ENCODE assay signal across 5 cellular contexts in genomic region chr11:9603214-9603613, GRCh38. TPM values are rescaled to one million over a fixed set of nuclear protein-coding genes. Genes with fewer than 3 reads are reported as not detected.
DNase-seq lines count a peak whose midpoint lies in the region; ATAC-seq, FAIRE-seq and TF ChIP-seq lines count a peak whose summit lies in the region.
"Not testable (repeated sequence)": the region's sequence is repeated elsewhere in the genome, so short reads cannot be mapped to it uniquely, and the experiment has no call there.

No MANE protein-coding gene starts in this region.

- H3K27ac ChIP-seq in IMR-90 (ENCODE audit: insufficient read depth, low read length); H1 (ENCODE audit: low read depth, low read length): not testable (repeated sequence)
- peak overlapping the region; percentile 23; the same call in 1 of the 2 replicates for H3K27ac ChIP-seq in OCI-LY3 (ENCODE audit: low read length)

- dilution Hi-C loops in IMR-90 (cut with HindIII; ENCODE audit: low sequenced_read_pairs, unreplicated experiment), result not testable (repeated sequence)

- not testable (repeated sequence) for H3K18ac ChIP-seq in IMR-90 (ENCODE audit: low read depth, low read length); H1 (ENCODE audit: extremely low read depth, low read length)

- H2AFZ ChIP-seq in IMR-90 (replicated peaks; ENCODE audit: low read length, poor library complexity); OCI-LY3 (ENCODE audit: low read depth, low read length): not testable (repeated sequence)
- H2AFZ ChIP-seq in H1 (ENCODE audit: low read length), result 0 out of 2 replicates have a peak overlapping the region, but pooled peaks have one; percentile 35

- H3K23me2 ChIP-seq in H1 (ENCODE audit: low read depth, low read length), result not testable (repeated sequence)

- not testable (repeated sequence) for H3K14ac ChIP-seq in IMR-90 (replicated peaks; ENCODE audit: low read depth, low read length); H1 (ENCODE audit: insufficient read length)

- peaks cover 15% of the 10 kb centered on the region for H3K9me1 ChIP-seq in IMR-90 (ENCODE audit: insufficient read depth, low read length)

- FAIRE-seq in H1 (lab: Jason Lieb, UNC), result not testable (repeated sequence)

- H2BK20ac ChIP-seq in IMR-90 (ENCODE audit: low read depth, low read length); H1 (ENCODE audit: low read length): not testable (repeated sequence)

- POLR2A ChIA-PET in IMR-90 (lab: Charles Lee; ENCODE audit: unreplicated experiment), result not testable (repeated sequence)
- POLR2A ChIA-PET in activated B cell treated with CpG ODN at 0.5 μM for 24 hours (lab: Charles Lee) (interaction anchor here (0.8 to 2.3 kb wide), 5 partner anchors 10 to 146 kb away, joined by 3 to 18 read pairs (median 5); partner anchors contain the start of gene WEE1), H1 (lab: Charles Lee; ENCODE audit: partially characterized antibody) (interaction anchor here (0.6 to 1.5 kb wide), 5 partner anchors 10 to 143 kb away, joined by 3 to 4 read pairs (median 3); partner anchors contain the start of genes SWAP70 and ZNF143)

- not testable (repeated sequence) for H2BK120ac ChIP-seq in IMR-90 (ENCODE audit: low read depth, low read length); H1 (replicated peaks; ENCODE audit: low read depth, low read length)

- H3K36me3 ChIP-seq in IMR-90 (ENCODE audit: control insufficient read depth, insufficient read depth, low read length); OCI-LY3 (replicated peaks; ENCODE audit: low read depth, low read length); H1 (ENCODE audit: control insufficient read depth in 2 of 4, insufficient read depth in 4 of 4, low read length in 3 of 4): not testable (repeated sequence)

- CTCF ChIA-PET in IMR-90 (lab: Yijun Ruan, JAX), result not testable (repeated sequence)
- CTCF ChIA-PET in activated B cell treated with CpG ODN at 0.5 μM for 24 hours (lab: Charles Lee) (interaction anchor here (1.2 to 2.0 kb wide), 4 partner anchors 10 to 146 kb away, joined by 5 to 14 read pairs (median 7); no protein-coding TSS in a partner anchor), H1 (lab: Charles Lee; ENCODE audit: partially characterized antibody) (interaction anchor here (0.8 to 2.7 kb wide), 3 partner anchors 10 to 145 kb away, joined by 3 to 11 read pairs (median 9); no protein-coding TSS in a partner anchor)

- not testable (repeated sequence) for H3K56ac ChIP-seq in IMR-90 (ENCODE audit: extremely low read depth, insufficient read depth, low read length); H1 (replicated peaks; ENCODE audit: insufficient read length, low read depth, low read length)

- not testable (repeated sequence) for DNase-seq in IMR-90, activated B cell treated with CpG ODN at 0.5 μM for 24 hours, naive B cell
- DNase-seq in H1 (ENCODE audit: low read depth in 1 of 2, low spot score in 2 of 2), result peak in 1 of 2 experiments; percentile 31

- not testable (repeated sequence) for H4K20me1 ChIP-seq in IMR-90 (ENCODE audit: insufficient read depth, low read length); OCI-LY3 (ENCODE audit: insufficient read depth, low read length); H1 (replicated peaks in 1 of 2; ENCODE audit: control insufficient read depth in 1 of 2, insufficient read depth in 2 of 2, low read length in 2 of 2)

- H2AK5ac ChIP-seq in IMR-90 (ENCODE audit: low read depth, low read length); H1 (ENCODE audit: low read depth, low read length): not testable (repeated sequence)

- not testable (repeated sequence) for TF ChIP-seq POLR2A in IMR-90 (IDR thresholded peaks at IDR 0.05; ENCODE audit: low read depth, low read length); H1 (IDR thresholded peaks at IDR 0.05; ENCODE audit: control extremely low read depth in 1 of 2, low read depth in 2 of 2, low read length in 2 of 2)

- 0 out of 2 replicates have a peak overlapping the region, but pooled peaks have one; percentile 88 for H2BK12ac ChIP-seq in H1 (ENCODE audit: low read depth, low read length)

- ATAC-seq in IMR-90 (ENCODE audit: low read depth); activated B cell treated with CpG ODN at 0.5 μM for 24 hours (ENCODE audit: low read depth); naive B cell (ENCODE audit: low read depth in 2 of 2): not testable (repeated sequence)

- H4K91ac ChIP-seq in IMR-90 (ENCODE audit: insufficient read depth, low read depth, low read length); H1 (replicated peaks; ENCODE audit: insufficient read length, low read length): not testable (repeated sequence)

- not testable (repeated sequence) for H2AK9ac ChIP-seq in IMR-90 (replicated peaks; ENCODE audit: low read depth, low read length, poor library complexity)

- not testable (repeated sequence) for H3K4me2 ChIP-seq in IMR-90 (ENCODE audit: low read depth, low read length); H1 (ENCODE audit: insufficient read depth in 1 of 2, low read depth in 2 of 2, low read length in 2 of 2)
- peak overlapping the region; percentile 57 for H3K4me2 ChIP-seq in OCI-LY3 (ENCODE audit: low read length)

- H3K9me3 ChIP-seq in IMR-90 (ENCODE audit: control insufficient read depth, insufficient read depth, low read length); OCI-LY3 (ENCODE audit: insufficient read depth, low read length); H1 (ENCODE audit: insufficient read depth in 2 of 2, low read depth in 1 of 2, low read length in 1 of 2): not testable (repeated sequence)

- not testable (repeated sequence) for H3K4me3 Mint-ChIP-seq in activated B cell treated with CpG ODN at 0.5 μM for 24 hours
- H3K4me3 Mint-ChIP-seq in naive B cell, result peak overlapping the region in 1 of 8 donors; percentile 37

- H3K27ac Mint-ChIP-seq in activated B cell treated with CpG ODN at 0.5 μM for 24 hours, result peak overlapping the region; percentile 56
- H3K27ac Mint-ChIP-seq in naive B cell, result peak overlapping the region in 4 of 6 donors; percentile 22 to 87 (median 46)

- not testable (repeated sequence) for H3K4me3 ChIP-seq in IMR-90 (ENCODE audit: insufficient read depth, low read depth, low read length); OCI-LY3 (ENCODE audit: low read length); H1 (ENCODE audit: extremely low read depth in 1 of 4, insufficient read depth in 2 of 4, low read depth in 3 of 4, low read length in 4 of 4)

- TF ChIP-seq RAD21 in IMR-90 (IDR thresholded peaks at IDR 0.05; ENCODE audit: low read length); H1 (IDR thresholded peaks at IDR 0.05 in 1 of 2, conservative IDR thresholded peaks at IDR 0.05 in 1 of 2; ENCODE audit: low read depth in 2 of 2, low read length in 2 of 2): not testable (repeated sequence)

- WGBS in IMR-90 (ENCODE audit: extremely low coverage in 2 of 2, insufficient read length in 1 of 2), 2 experiments, result no CpG with 5 or more reads among the region's 14 CpGs
- 96% methylated on average over 12 of the region's 14 CpGs; no CpG with 5 or more reads in 1 of the 2 experiments for WGBS in H1 (ENCODE audit: extremely low coverage in 1 of 2, insufficient coverage in 1 of 2, insufficient read length in 1 of 2, insufficient replicate concordance in 2 of 2, low coverage in 1 of 2, low lambda C conversion rate in 2 of 2, missing lambda C conversion rate in 1 of 2), 2 experiments

- intact Hi-C loops in IMR-90 (cut with micrococcal nuclease); activated B cell treated with CpG ODN at 0.5 μM for 24 hours (cut with micrococcal nuclease): not testable (repeated sequence)

- not testable (repeated sequence) for TF ChIP-seq CTCF in IMR-90 (conservative IDR thresholded peaks at IDR 0.05; ENCODE audit: low read depth, low read length); OCI-LY3 (IDR thresholded peaks at IDR 0.05; ENCODE audit: low read depth, low read length); activated B cell treated with CpG ODN at 0.5 μM for 24 hours (IDR thresholded peaks at IDR 0.05); H1 (IDR thresholded peaks at IDR 0.05; ENCODE audit: control extremely low read depth in 1 of 3, insufficient read depth in 1 of 3, low read depth in 1 of 3, low read length in 3 of 3)

- not testable (repeated sequence) for H3K27me3 ChIP-seq in IMR-90 (ENCODE audit: control insufficient read depth, insufficient read depth, low read length); OCI-LY3 (ENCODE audit: low read depth, low read length); H1 (replicated peaks in 1 of 4; ENCODE audit: control insufficient read depth in 3 of 4, extremely low read depth in 1 of 4, insufficient read depth in 3 of 4, low read length in 3 of 4)

- H3K4ac ChIP-seq in IMR-90 (ENCODE audit: low read depth, low read length), result peak overlapping the region; percentile 24; the same call in 1 of the 2 replicates
- not testable (repeated sequence) for H3K4ac ChIP-seq in H1 (replicated peaks; ENCODE audit: insufficient read length, low read depth, low read length)

- TF ChIP-seq EP300 in H1 (IDR thresholded peaks at IDR 0.05; ENCODE audit: borderline replicate concordance in 1 of 2, low read depth in 2 of 2, low read length in 2 of 2), result not testable (repeated sequence)

- not testable (repeated sequence) for H3K27me3 Mint-ChIP-seq in activated B cell treated with CpG ODN at 0.5 μM for 24 hours, naive B cell

- not testable (repeated sequence) for H3K79me2 ChIP-seq in OCI-LY3 (ENCODE audit: low read length); H1 (ENCODE audit: control insufficient read depth in 1 of 2, insufficient read depth in 2 of 2, low read length in 2 of 2)

- not testable (repeated sequence) for H2BK5ac ChIP-seq in IMR-90 (ENCODE audit: low read depth, low read length, poor library complexity, severe bottlenecking); H1 (ENCODE audit: low read depth, low read length)

- H2BK15ac ChIP-seq in IMR-90 (ENCODE audit: low read depth, low read length); H1 (ENCODE audit: low read length): not testable (repeated sequence)

- H3K9ac ChIP-seq in IMR-90 (ENCODE audit: low read depth, low read length); H1 (replicated peaks in 1 of 4; ENCODE audit: extremely low read depth in 1 of 4, low read depth in 3 of 4, low read length in 3 of 4): not testable (repeated sequence)
- H3K9ac ChIP-seq in OCI-LY3 (ENCODE audit: low read length), result peak overlapping the region; percentile 12; the same call in 1 of the 2 replicates

- in situ Hi-C loops in IMR-90 (cut with MboI; ENCODE audit: low sequenced_read_pairs), result loop anchor here (25.0 kb wide), 1 partner anchor 709 kb away; the partner anchor contains the start of gene ADM

- BruUV-seq in IMR-90 (replicated peaks; lab: Mats Ljungman, UMichigan), result not testable (repeated sequence)

- not testable (repeated sequence) for H3K9me3 Mint-ChIP-seq in activated B cell treated with CpG ODN at 0.5 μM for 24 hours, naive B cell

- not testable (repeated sequence) for H3K36me3 Mint-ChIP-seq in activated B cell treated with CpG ODN at 0.5 μM for 24 hours (ENCODE audit: low read depth); naive B cell

- not testable (repeated sequence) for H4K5ac ChIP-seq in IMR-90 (ENCODE audit: low read depth, low read length); H1 (ENCODE audit: insufficient read length, low read depth, low read length)

- not testable (repeated sequence) for H4K8ac ChIP-seq in IMR-90 (ENCODE audit: low read depth in 2 of 2, low read length in 2 of 2); H1 (ENCODE audit: extremely low read depth, insufficient read depth, low read length)

- H3K23ac ChIP-seq in IMR-90 (ENCODE audit: low read depth, low read length); H1 (ENCODE audit: insufficient read length): not testable (repeated sequence)

- peaks cover 45% of the 10 kb centered on the region for H3K4me1 Mint-ChIP-seq in activated B cell treated with CpG ODN at 0.5 μM for 24 hours
- peaks cover 37 to 57% (median 38%) of the 10 kb centered on the region in 3 donors for H3K4me1 Mint-ChIP-seq in naive B cell

- peaks cover 11% of the 10 kb centered on the region for H3K4me1 ChIP-seq in IMR-90 (ENCODE audit: control insufficient read depth, insufficient read depth, low read length)
- peaks cover 72% of the 10 kb centered on the region for H3K4me1 ChIP-seq in OCI-LY3 (ENCODE audit: low read length)
- H3K4me1 ChIP-seq in H1 (replicated peaks in 1 of 4; ENCODE audit: control insufficient read depth in 3 of 4, insufficient read depth in 4 of 4, low read length in 3 of 4), result peaks cover 5 to 13% (median 8%) of the 10 kb centered on the region in 4 experiments

- not testable (repeated sequence) for H3K79me1 ChIP-seq in IMR-90 (ENCODE audit: low read depth in 1 of 2, low read length in 2 of 2); H1 (ENCODE audit: low read depth, low read length)

RNA-seq across cellular contexts. Expression of gene WEE1, which starts 29.7 kb away (rescaled TPM):
- total RNA-seq in IMR-90 (2012; rRNA removed), result 29.2 and 45.5 TPM in 2 replicates
- polyA plus RNA-seq in IMR-90 (2012; rRNA removed), result 20.2 and 26.5 TPM in 2 replicates
- polyA plus RNA-seq in IMR-90 (2012; cell fraction: cytosol; rRNA removed), result 3.7 and 5.6 TPM in 2 replicates
- 10.9 and 83.2 TPM in 2 replicates for polyA plus RNA-seq in IMR-90 (2012; cell fraction: nucleus; rRNA removed; ENCODE audit: low replicate concordance)
- total RNA-seq in activated B cell treated with CpG ODN at 0.5 μM for 24 hours, result 29.4 and 33.7 TPM in 2 replicates
- total RNA-seq in H1 (2021; fragmentation: NEBNext Ultra II Directional; extraction: Animal tissue kit (Norgen Biotek cat#: 25700)), result 115 and 120 TPM in 2 replicates
- 22.6 and 40.8 TPM in 2 replicates for polyA plus RNA-seq in H1 (2011; rRNA removed)
- 49.2 TPM for polyA plus RNA-seq in H1 (2011; cell fraction: cytosol; rRNA removed)
- polyA plus RNA-seq in H1 (2011; cell fraction: nucleus; rRNA removed), result 21.5 TPM
- polyA plus RNA-seq in H1 (2012, experiment 1 of 2), result 55.4 to 89.1 TPM (median 63.7 TPM) in 4 replicates
- polyA plus RNA-seq in H1 (2012, experiment 2 of 2), result 19.5 TPM
- 55.2 TPM for polyA plus RNA-seq in H1 (2013, experiment 1 of 2)
- polyA plus RNA-seq in H1 (2013, experiment 2 of 2), result 53.3 TPM
- 48.9 and 53.0 TPM in 2 replicates for polyA minus RNA-seq in H1 (2011; rRNA and poly(A)+ RNA removed)
- 37.4 TPM for polyA minus RNA-seq in H1 (2011; cell fraction: cytosol; rRNA and poly(A)+ RNA removed)
- polyA minus RNA-seq in H1 (2011; cell fraction: nucleus; rRNA and poly(A)+ RNA removed), result 91.8 TPM
- 10 to 100 TPM in 5 of 6 donors, 1 to 10 TPM in 1; 9.6 to 20.6 (median 16.2) TPM for polyA plus RNA-seq in naive B cell (ENCODE audit: low read depth in 6 of 6)
